In the genomic region with DNA sequence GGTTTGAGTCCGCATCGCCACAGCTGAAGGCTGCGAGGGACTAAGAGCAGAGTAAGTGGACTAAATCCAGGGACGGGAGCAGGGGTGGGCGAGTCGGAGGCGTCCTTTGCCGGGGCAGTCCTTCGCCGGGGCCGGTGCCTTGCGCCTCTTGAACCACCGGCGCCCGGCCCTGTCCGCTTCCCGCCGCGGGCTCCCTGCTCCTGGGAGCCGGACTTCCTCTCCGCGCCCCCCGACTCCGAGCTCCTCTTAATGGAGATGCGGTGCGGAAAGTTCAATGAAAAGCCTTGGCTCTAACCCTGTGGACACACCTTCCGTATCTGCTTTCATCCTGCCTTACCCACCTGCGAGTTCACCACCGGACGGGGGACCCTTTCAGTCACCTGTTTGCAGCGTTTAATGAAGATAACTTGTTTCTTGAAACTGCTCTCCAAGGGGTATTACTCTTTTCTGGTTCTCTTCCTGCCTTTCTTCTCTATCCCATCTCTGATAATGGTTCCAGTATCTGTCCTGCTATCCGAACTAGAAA, we compare ENCODE assay signal across 8 cellular contexts. TPM values are rescaled to one million over a fixed set of nuclear protein-coding genes. Genes with fewer than 3 reads are reported as not detected.
DNase-seq lines count a peak whose midpoint lies in the region; ATAC-seq lines count a peak whose summit lies in the region.

No MANE protein-coding gene starts in this region.

- H3K36me3 ChIP-seq in ES-I3 (ENCODE audit: insufficient read depth, low read length) = no peaks in the 10 kb centered on the region
- H3K36me3 ChIP-seq in Karpas-422 (ENCODE audit: insufficient read depth, low read length) = peaks cover 11% of the 10 kb centered on the region; the same call in 1 of the 2 replicates
- H3K36me3 ChIP-seq in rectal smooth muscle tissue (ENCODE audit: control insufficient read depth, insufficient read depth, low read length) = no peaks in the 10 kb centered on the region

- no peaks in the 10 kb centered on the region for H3K9me2 ChIP-seq in Karpas-422 (replicated peaks; ENCODE audit: insufficient read depth, low read length)

- peak; percentile 71 for DNase-seq in Karpas-422
- no peak for DNase-seq in Right ventricle myocardium superior
- DNase-seq in hippocampal formation (lab: John Stamatoyannopoulos, UW) = no peak

- no peaks in the 10 kb centered on the region for H3K27me3 Mint-ChIP-seq in activated T-helper 17 cell treated with anti-CD3 and anti-CD28 coated beads, Interleukin-2, amount 50 U/mL, for 72 hours

- peaks cover 4% of the 10 kb centered on the region; the same call in 1 of the 2 replicates for H3K4me1 ChIP-seq in ES-I3 (ENCODE audit: insufficient read depth, low read length)
- H3K4me1 ChIP-seq in Karpas-422 (ENCODE audit: low read length) = peaks cover 57% of the 10 kb centered on the region
- peaks cover 16% of the 10 kb centered on the region for H3K4me1 ChIP-seq in rectal smooth muscle tissue (ENCODE audit: control insufficient read depth, insufficient read depth, low read length)

- peak overlapping the region; percentile 96 for H3K4me2 ChIP-seq in Karpas-422 (ENCODE audit: low read depth, low read length, poor library complexity, severe bottlenecking)

- intact Hi-C loops in Right ventricle myocardium superior (cut with DNase I) = loop anchor here (5.0 kb wide), 2 partner anchors 74 to 309 kb away; a partner anchor contains a TSS

- ATAC-seq in GM21619 (IDR thresholded peaks at IDR 0.05; ENCODE audit: unreplicated experiment) (peak; percentile 2), Right ventricle myocardium superior (ENCODE audit: poor library complexity) (peak; percentile 30), HG03097 (IDR thresholded peaks at IDR 0.05; ENCODE audit: low FRiP score, unreplicated experiment) (no peak)
- ATAC-seq in activated T-helper 17 cell treated with anti-CD3 and anti-CD28 coated beads, Interleukin-2, amount 50 U/mL, for 72 hours (replicated peaks) = peak; percentile 5

- peak overlapping the region; percentile 91 for H3K4me3 Mint-ChIP-seq in activated T-helper 17 cell treated with anti-CD3 and anti-CD28 coated beads, Interleukin-2, amount 50 U/mL, for 72 hours

- no peaks in the 10 kb centered on the region for H3K9me3 Mint-ChIP-seq in activated T-helper 17 cell treated with anti-CD3 and anti-CD28 coated beads, Interleukin-2, amount 50 U/mL, for 72 hours

- H3K27me3 ChIP-seq in Karpas-422 (ENCODE audit: low read length) = no peaks in the 10 kb centered on the region
- no peaks in the 10 kb centered on the region for H3K27me3 ChIP-seq in rectal smooth muscle tissue (ENCODE audit: control insufficient read depth, insufficient read depth, low read length)

- H3K79me2 ChIP-seq in Karpas-422 (ENCODE audit: low read length) = peaks cover 96% of the 10 kb centered on the region

- peaks cover 39% of the 10 kb centered on the region for H3K4me1 Mint-ChIP-seq in activated T-helper 17 cell treated with anti-CD3 and anti-CD28 coated beads, Interleukin-2, amount 50 U/mL, for 72 hours

- H3K27ac ChIP-seq in Karpas-422 (ENCODE audit: low read length) = peak overlapping the region; percentile 75
- H3K27ac ChIP-seq in rectal smooth muscle tissue (ENCODE audit: low read depth, low read length) = peak overlapping the region; percentile 99

- H3K27ac Mint-ChIP-seq in activated T-helper 17 cell treated with anti-CD3 and anti-CD28 coated beads, Interleukin-2, amount 50 U/mL, for 72 hours = peak overlapping the region; percentile 87

- peak overlapping the region; percentile 85 for H3K4me3 ChIP-seq in Karpas-422 (ENCODE audit: low read length)
- H3K4me3 ChIP-seq in rectal smooth muscle tissue (ENCODE audit: low read length) = peak overlapping the region; percentile 100

- peaks cover 17% of the 10 kb centered on the region; the same call in 1 of the 2 replicates for H4K20me1 ChIP-seq in Karpas-422 (ENCODE audit: insufficient read depth, low read depth, low read length)

- H3K9ac ChIP-seq in ES-I3 (ENCODE audit: low read depth, low read length) (peak overlapping the region; percentile 100), Karpas-422 (ENCODE audit: low read length) (peak overlapping the region; percentile 93), rectal smooth muscle tissue (ENCODE audit: low read length) (peak overlapping the region; percentile 99)

- peaks cover 78% of the 10 kb centered on the region for H3K36me3 Mint-ChIP-seq in activated T-helper 17 cell treated with anti-CD3 and anti-CD28 coated beads, Interleukin-2, amount 50 U/mL, for 72 hours (ENCODE audit: low read depth)

- no peaks in the 10 kb centered on the region for H3K9me3 ChIP-seq in ES-I3 (ENCODE audit: control insufficient read depth, insufficient read depth, low read length)
- no peaks in the 10 kb centered on the region for H3K9me3 ChIP-seq in Karpas-422 (ENCODE audit: low read length)

- peak overlapping the region; percentile 30; the same call in 1 of the 2 replicates for H2AFZ ChIP-seq in Karpas-422 (ENCODE audit: low read length)

RNA-seq across cellular contexts. Expression of a gene that starts 0.5 kb away (rescaled TPM):
- 48.2 and 70.1 TPM in 2 replicates for total RNA-seq in Karpas-422 (2014; rRNA removed; shearing (Covaris generic); ENCODE audit: low replicate concordance)
- total RNA-seq in activated T-helper 17 cell treated with anti-CD3 and anti-CD28 coated beads, Interleukin-2, amount 50 U/mL, for 72 hours = 10 to 100 TPM; 51.3 to 77.4 TPM
- total RNA-seq in Right ventricle myocardium superior = 30.0 TPM

RNA-seq across cellular contexts. Expression of a gene that starts 0.9 kb away (rescaled TPM):
- total RNA-seq in Karpas-422 (2014; rRNA removed; shearing (Covaris generic); ENCODE audit: low replicate concordance) = 56.7 and 76.3 TPM in 2 replicates
- 100 to 1,000 TPM in 1 of 2 donors, 10 to 100 TPM in 1; 64.1 to 101 TPM for total RNA-seq in activated T-helper 17 cell treated with anti-CD3 and anti-CD28 coated beads, Interleukin-2, amount 50 U/mL, for 72 hours
- 27.0 TPM for total RNA-seq in Right ventricle myocardium superior
